ENCODE assay signal across 8 cellular contexts in genomic region chr16:18800674-18801196, GRCh38. TPM values are rescaled to one million over a fixed set of nuclear protein-coding genes. Genes with fewer than 3 reads are reported as not detected.
A peak's percentile ranks its signal among the peaks of the same experiment; 100 is the strongest.
DNase-seq lines count a peak whose midpoint lies in the region; FAIRE-seq and TF ChIP-seq lines count a peak whose summit lies in the region.

No MANE protein-coding gene starts in this region.

- H3K27ac Mint-ChIP-seq in Caco-2 (ENCODE audit: unreplicated experiment) (peak overlapping the region; percentile 96), glutamatergic neuron (ENCODE audit: unreplicated experiment) (peak overlapping the region; percentile 99)

- H3K9me3 ChIP-seq in Caco-2 (no peaks in the 10 kb centered on the region), HAP-1 (no peaks in the 10 kb centered on the region), WERI-Rb-1 (ENCODE audit: severe bottlenecking) (no peaks in the 10 kb centered on the region)

- BruUV-seq in Caco-2 (replicated peaks; lab: Mats Ljungman, UMichigan) = TSS peak; percentile 35

- no peak for FAIRE-seq in H54 (lab: Jason Lieb, UNC)

- H3K4me1 Mint-ChIP-seq in Caco-2 (ENCODE audit: low read depth, unreplicated experiment) (peaks cover 18% of the 10 kb centered on the region), glutamatergic neuron (ENCODE audit: low read depth, unreplicated experiment) (peaks cover 19% of the 10 kb centered on the region)

- H3K9me3 Mint-ChIP-seq in Caco-2 (ENCODE audit: unreplicated experiment) (no peaks in the 10 kb centered on the region), glutamatergic neuron (ENCODE audit: unreplicated experiment) (peaks cover 8% of the 10 kb centered on the region)

- H3K4me3 ChIP-seq in Caco-2 (ENCODE audit: low read depth, low read length) = peak overlapping the region; percentile 85
- H3K4me3 ChIP-seq in HAP-1 = peak overlapping the region; percentile 94
- peak overlapping the region; percentile 78 for H3K4me3 ChIP-seq in WERI-Rb-1 (ENCODE audit: low read depth, low read length)
- H3K4me3 ChIP-seq in rectal smooth muscle tissue (ENCODE audit: low read length) = peak overlapping the region; percentile 100

- H3K9ac ChIP-seq in rectal smooth muscle tissue (ENCODE audit: low read length) = peak overlapping the region; percentile 80

- TF ChIP-seq CTCF in Caco-2 (IDR thresholded peaks at IDR 0.05; ENCODE audit: insufficient read depth in 1 of 2, low read depth in 1 of 2, low read length in 1 of 2, severe bottlenecking in 1 of 2, unreplicated experiment in 1 of 2) (no peak), WERI-Rb-1 (IDR thresholded peaks at IDR 0.05; ENCODE audit: low read depth, low read length) (no peak), glutamatergic neuron (IDR thresholded peaks at IDR 0.05; ENCODE audit: partially characterized antibody, unreplicated experiment) (no peak)

- H3K27me3 Mint-ChIP-seq in Caco-2 (ENCODE audit: insufficient read depth, unreplicated experiment) (peaks cover 2% of the 10 kb centered on the region), glutamatergic neuron (ENCODE audit: unreplicated experiment) (peaks cover 7% of the 10 kb centered on the region)

- TF ChIP-seq POLR2A in H54 (IDR thresholded peaks at IDR 0.05; ENCODE audit: low read depth, low read length) = no peak

- POLR2A ChIA-PET in Caco-2 (lab: Charles Lee) = interaction anchor here (0.6 to 4.1 kb wide), 12 partner anchors 10 to 268 kb away, joined by 3 to 105 read pairs (median 4); partner anchors contain the start of genes COQ7 and RPS15A

- intact Hi-C loops in Caco-2 (cut with micrococcal nuclease; ENCODE audit: unreplicated experiment) = loop anchor here (2.0 kb wide), 1 partner anchor 168 kb away; no protein-coding TSS in a partner anchor

- CTCF ChIA-PET in Caco-2 (lab: Charles Lee) = interaction anchor here (0.6 to 2.0 kb wide), 12 partner anchors 10 to 495 kb away, joined by 3 to 30 read pairs (median 4); partner anchors contain the start of genes COQ7, RPS15A and TMC7

- H3K4me1 ChIP-seq in Caco-2 (peaks cover 16% of the 10 kb centered on the region), HAP-1 (peaks cover 29% of the 10 kb centered on the region), rectal smooth muscle tissue (ENCODE audit: control insufficient read depth, insufficient read depth, low read length) (peaks cover 10% of the 10 kb centered on the region)

- H3K36me3 Mint-ChIP-seq in Caco-2 (ENCODE audit: insufficient read depth, unreplicated experiment) = peaks cover 59% of the 10 kb centered on the region
- H3K36me3 Mint-ChIP-seq in glutamatergic neuron (ENCODE audit: unreplicated experiment) = no peaks in the 10 kb centered on the region

- in situ Hi-C loops in HAP-1 (cut with MboI; ENCODE audit: low sequenced_read_pairs) = loop anchor here (5.0 to 25.0 kb wide), 2 partner anchors 167 to 712 kb away; partner anchors contain the start of genes CCP110 and GDE1

- DNase-seq in Caco-2 (peak; percentile 17 to 43), HAP-1 (ENCODE audit: low spot score in 2 of 2) (peak; percentile 28 to 67), WERI-Rb-1 (no peak), glutamatergic neuron (peak; percentile 35), HCEC 1CT (no peak), H54 (ENCODE audit: insufficient read length, low spot score) (no peak), cortex of kidney (lab: John Stamatoyannopoulos, UW) (no peak)

- H3K4me3 Mint-ChIP-seq in Caco-2 (ENCODE audit: unreplicated experiment) (peak overlapping the region; percentile 92), glutamatergic neuron (ENCODE audit: unreplicated experiment) (peak overlapping the region; percentile 99)

- H3K27me3 ChIP-seq in Caco-2 (replicated peaks; ENCODE audit: control insufficient read depth, insufficient read depth, low read length) (no peaks in the 10 kb centered on the region), HAP-1 (ENCODE audit: low read depth) (no peaks in the 10 kb centered on the region), WERI-Rb-1 (ENCODE audit: insufficient read depth, low read depth, severe bottlenecking) (no peaks in the 10 kb centered on the region), rectal smooth muscle tissue (ENCODE audit: control insufficient read depth, insufficient read depth, low read length) (no peaks in the 10 kb centered on the region)

- H3K36me3 ChIP-seq in Caco-2 (ENCODE audit: control insufficient read depth, insufficient read depth, low read length) (peaks cover 2% of the 10 kb centered on the region; the same call in 1 of the 2 replicates), HAP-1 (replicated peaks) (peaks cover 37% of the 10 kb centered on the region), WERI-Rb-1 (peaks cover 35% of the 10 kb centered on the region), rectal smooth muscle tissue (ENCODE audit: control insufficient read depth, insufficient read depth, low read length) (peaks cover 4% of the 10 kb centered on the region)

- H3K27ac ChIP-seq in WERI-Rb-1 = peak overlapping the region; percentile 89
- peak overlapping the region; percentile 94 for H3K27ac ChIP-seq in rectal smooth muscle tissue (ENCODE audit: low read depth, low read length)

RNA-seq across cellular contexts. Expression of gene ARL6IP1, which starts 0.6 kb away (rescaled TPM):
- 193 and 207 TPM in 2 replicates for total RNA-seq in Caco-2 (2022)
- 238 TPM for total RNA-seq in glutamatergic neuron (ENCODE audit: unreplicated experiment)

RNA-seq across cellular contexts. Expression of gene RPS15A, which starts 10.6 kb away (rescaled TPM):
- total RNA-seq in Caco-2 (2022) (1,469 and 1,473 TPM in 2 replicates), glutamatergic neuron (ENCODE audit: unreplicated experiment) (784 TPM)

Comparison
In these comparisons a context has a peak if more than half of its experiments do, and no peak if none do; other contexts are left out.
1. DNase-seq: peak in Caco-2 (2 of 2), HAP-1 (2 of 2) and glutamatergic neuron (single experiment); none in WERI-Rb-1 (single experiment), HCEC 1CT (single experiment), H54 (single experiment) and cortex of kidney (single experiment).
2. Peak in every context shown above with its lines, with median percentiles within 50 percentile points of each other: H3K4me3 ChIP-seq.